In genomic region chr6:45830441-45831139, GRCh38 we compare ENCODE assay signal across 10 cellular contexts.
A peak's percentile ranks its signal among the peaks of the same experiment; 100 is the strongest.
DNase-seq lines count a peak whose midpoint lies in the region; ATAC-seq lines count a peak whose summit lies in the region.
"Had no signal": no experiment of that assay in that cellular context is flagged by ENCODE, and none has a peak within 500 bp of the region (broad histone marks: within the 10 kb centered on the region; RNA-seq: fewer than 3 reads in every experiment).

No MANE protein-coding gene starts in this region.

- peaks cover 76% of the 10 kb centered on the region for H3K4me1 Mint-ChIP-seq in activated T-cell treated with anti-CD3 and anti-CD28 coated beads, Interleukin-2, amount 50 U/mL, for 72 hours (ENCODE audit: low read depth)

- H3K9me3 ChIP-seq in aorta (ENCODE audit: control insufficient read depth, low read length), result peaks cover 2% of the 10 kb centered on the region

- H3K4me3 ChIP-seq in GM08714 (ENCODE audit: low read length) (peak overlapping the region; percentile 44; the same call in 1 of the 2 replicates), aorta (ENCODE audit: low read length in 2 of 2) (no peak overlapping the region)
- H3K4me3 ChIP-seq: skin epidermis had no signal

- WGBS in aorta, 2 donors, result 44 to 50% methylated on average over 9 of the region's 9 CpGs

- H3K27me3 Mint-ChIP-seq in activated T-cell treated with anti-CD3 and anti-CD28 coated beads, Interleukin-2, amount 50 U/mL, for 72 hours (ENCODE audit: low read depth), result no peaks in the 10 kb centered on the region

- H3K36me3 ChIP-seq in aorta (ENCODE audit: control insufficient read depth in 1 of 2, insufficient read depth in 2 of 2, low read length in 1 of 2), result no peaks in the 10 kb centered on the region

- no peaks in the 10 kb centered on the region for H3K4me1 ChIP-seq in aorta (ENCODE audit: control insufficient read depth in 1 of 2, insufficient read depth in 2 of 2, low read length in 2 of 2)

- peak overlapping the region; percentile 88 for H3K27ac Mint-ChIP-seq in activated T-cell treated with anti-CD3 and anti-CD28 coated beads, Interleukin-2, amount 50 U/mL, for 72 hours

- H3K4me3 Mint-ChIP-seq in activated T-cell treated with anti-CD3 and anti-CD28 coated beads, Interleukin-2, amount 50 U/mL, for 72 hours, result peak overlapping the region; percentile 81 to 85

- ATAC-seq in GM21390 (IDR thresholded peaks at IDR 0.05; ENCODE audit: unreplicated experiment), result peak; percentile 96
- peak; percentile 92 for ATAC-seq in HG03575 (IDR thresholded peaks at IDR 0.05; ENCODE audit: extremely low read depth, insufficient number of reproducible peaks, low FRiP score, unreplicated experiment)
- ATAC-seq in activated T-cell treated with anti-CD3 and anti-CD28 coated beads, Interleukin-2, amount 50 U/mL, for 72 hours (replicated peaks in 1 of 2), result peak; percentile 86 to 87
- ATAC-seq in left ventricle myocardium superior, result no peak
- ATAC-seq in aorta (ENCODE audit: low FRiP score), result no peak
- ATAC-seq: HCT116 had no signal

- H3K27me3 ChIP-seq in aorta (ENCODE audit: control insufficient read depth in 1 of 2, insufficient read depth in 2 of 2, low read length in 1 of 2), result no peaks in the 10 kb centered on the region

- peak; percentile 76 to 77 for DNase-seq in activated T-cell treated with anti-CD3 and anti-CD28 coated beads, Interleukin-2, amount 50 U/mL, for 72 hours
- peak; percentile 31 to 65 for DNase-seq in stimulated activated CD4-positive, alpha-beta T cell treated with anti-CD3 and anti-CD28 coated beads, Interleukin-4, amount 100 ng/mL, for 48 hours (ENCODE audit: low read depth in 2 of 2)
- no peak for DNase-seq in left ventricle myocardium superior
- DNase-seq in aorta, result no peak
- no peak for DNase-seq in LoVo (ENCODE audit: low spot score)

- H3K9me3 Mint-ChIP-seq in activated T-cell treated with anti-CD3 and anti-CD28 coated beads, Interleukin-2, amount 50 U/mL, for 72 hours, result peaks cover 5% of the 10 kb centered on the region in 2 donors

- H3K27ac ChIP-seq in aorta (ENCODE audit: low read depth in 1 of 2, low read length in 2 of 2), result no peak overlapping the region
- H3K27ac ChIP-seq: skin epidermis had no signal

- intact Hi-C loops in left ventricle myocardium superior (cut with micrococcal nuclease) (no loop called here), aorta (cut with DNase I) (no loop called here)

- H3K36me3 Mint-ChIP-seq in activated T-cell treated with anti-CD3 and anti-CD28 coated beads, Interleukin-2, amount 50 U/mL, for 72 hours (ENCODE audit: insufficient read depth in 2 of 2), result peaks cover 17 to 24% of the 10 kb centered on the region in 2 donors

Comparison
In these comparisons a context has a peak if more than half of its experiments do, and no peak if none do; other contexts are left out.
1. ATAC-seq: peak in GM21390 (single experiment), HG03575 (single experiment) and activated T-cell treated with anti-CD3 and anti-CD28 coated beads, Interleukin-2, amount 50 U/mL, for 72 hours (2 of 2); none in left ventricle myocardium superior (single experiment) and aorta (single experiment).
2. DNase-seq: peak in activated T-cell treated with anti-CD3 and anti-CD28 coated beads, Interleukin-2, amount 50 U/mL, for 72 hours (2 of 2) and stimulated activated CD4-positive, alpha-beta T cell treated with anti-CD3 and anti-CD28 coated beads, Interleukin-4, amount 100 ng/mL, for 48 hours (2 of 2); none in left ventricle myocardium superior (single experiment), aorta (0 of 2) and LoVo (single experiment).